32 cellular contexts compared by ENCODE assay signal in genomic region chrX:70026851-70027200, GRCh38. TPM values are rescaled to one million over a fixed set of nuclear protein-coding genes. Genes with fewer than 3 reads are reported as not detected.
"Had no signal": no experiment of that assay in that cellular context is flagged by ENCODE, and none has a peak within 500 bp of the region (broad histone marks: within the 10 kb centered on the region; RNA-seq: fewer than 3 reads in every experiment).

No MANE protein-coding gene starts in this region.

- DNase-seq: activated B cell treated with CpG ODN at 0.5 μM for 24 hours; activated CD4-positive, alpha-beta T cell treated with anti-CD3 and anti-CD28 coated beads for 1 hour; activated CD4-positive, alpha-beta T cell treated with anti-CD3 and anti-CD28 coated beads, Interleukin-2, amount 10 ng/mL, durations not matched to agents 24 days and 14 days; activated CD4-positive, alpha-beta T cell treated with anti-CD3 and anti-CD28 coated beads, Interleukin-2, amount 50 U/mL, for 48 hours; activated gamma-delta T cell treated with Interleukin-2 at 50 U/mL for 16 hours; activated naive CD4-positive, alpha-beta T cell treated with anti-CD3 and anti-CD28 coated beads, Interleukin-2, amount 50 U/mL, for 16 hours; activated T-cell treated with anti-CD3 and anti-CD28 coated beads for 4 hours; activated T-cell treated with anti-CD3 and anti-CD28 coated beads, Interleukin-2, amount 50 U/mL, for 48 hours; amniotic stem cell; MG63; MV-4-11; NCI-H1092 treated with DMSO at 0.1 percent for 48 hours; NCI-H1417 treated with DMSO at 0.1 percent for 48 hours; NCI-H1694; NCI-H2029; NCI-H2107; NCI-H2171 treated with DMSO at 0.1 percent for 48 hours; NCI-H345; NCI-H510A; NCI-H526 treated with DMSO at 0.1 percent for 48 hours; NCI-H82; SIG-M5; T-cell; T-helper 2 cell; T1000 had no signal

- ATAC-seq: T-cell had no signal

- FAIRE-seq: TTC549 had no signal

- H3K36me3 ChIP-seq: ascending aorta, cardiac muscle cell, MG63 had no signal

- H3K4me3 ChIP-seq: ascending aorta, cardiac muscle cell, MG63 had no signal

- H3K4me1 ChIP-seq: ascending aorta had no signal

- H3K9me3 ChIP-seq: ascending aorta, MG63 had no signal

- H3K27ac ChIP-seq: ascending aorta, cardiac muscle cell had no signal

- H3K27me3 ChIP-seq: ascending aorta, cardiac muscle cell, MG63 had no signal

RNA-seq across cellular contexts. Expression of gene AWAT2, which starts 22.9 kb away (rescaled TPM):
- total RNA-seq: activated B cell treated with CpG ODN at 0.5 μM for 24 hours; activated CD4-positive, alpha-beta T cell treated with anti-CD3 and anti-CD28 coated beads, Interleukin-2, amount 10 ng/mL, durations not matched to agents 24 days and 14 days; activated CD8-positive, alpha-beta memory T cell treated with anti-CD3 and anti-CD28 coated beads for 36 hours; activated T-helper 2 cell treated with anti-CD3 and anti-CD28 coated beads, Interferon-gamma antibody, Interleukin-2, Interleukin-4, amounts not matched to agents 10 μg/mL and 5 μg/mL and 100 μg/mL, durations not matched to agents 14 hours and 24 hours and 36 hours; ascending aorta; cardiac muscle cell; OCI-LY7; RPMI7951; T-cell had no signal
- polyA plus RNA-seq: cardiac muscle cell had no signal

RNA-seq across cellular contexts. Expression of gene OTUD6A, which starts 35.4 kb away (rescaled TPM):
- total RNA-seq: activated B cell treated with CpG ODN at 0.5 μM for 24 hours; activated CD4-positive, alpha-beta T cell treated with anti-CD3 and anti-CD28 coated beads, Interleukin-2, amount 10 ng/mL, durations not matched to agents 24 days and 14 days; activated CD8-positive, alpha-beta memory T cell treated with anti-CD3 and anti-CD28 coated beads for 36 hours; activated T-helper 2 cell treated with anti-CD3 and anti-CD28 coated beads, Interferon-gamma antibody, Interleukin-2, Interleukin-4, amounts not matched to agents 10 μg/mL and 5 μg/mL and 100 μg/mL, durations not matched to agents 14 hours and 24 hours and 36 hours; ascending aorta; cardiac muscle cell; OCI-LY7; RPMI7951; T-cell had no signal
- polyA plus RNA-seq: cardiac muscle cell had no signal
